Comparison of ENCODE assay signal across 1 cellular context in the genomic region with DNA sequence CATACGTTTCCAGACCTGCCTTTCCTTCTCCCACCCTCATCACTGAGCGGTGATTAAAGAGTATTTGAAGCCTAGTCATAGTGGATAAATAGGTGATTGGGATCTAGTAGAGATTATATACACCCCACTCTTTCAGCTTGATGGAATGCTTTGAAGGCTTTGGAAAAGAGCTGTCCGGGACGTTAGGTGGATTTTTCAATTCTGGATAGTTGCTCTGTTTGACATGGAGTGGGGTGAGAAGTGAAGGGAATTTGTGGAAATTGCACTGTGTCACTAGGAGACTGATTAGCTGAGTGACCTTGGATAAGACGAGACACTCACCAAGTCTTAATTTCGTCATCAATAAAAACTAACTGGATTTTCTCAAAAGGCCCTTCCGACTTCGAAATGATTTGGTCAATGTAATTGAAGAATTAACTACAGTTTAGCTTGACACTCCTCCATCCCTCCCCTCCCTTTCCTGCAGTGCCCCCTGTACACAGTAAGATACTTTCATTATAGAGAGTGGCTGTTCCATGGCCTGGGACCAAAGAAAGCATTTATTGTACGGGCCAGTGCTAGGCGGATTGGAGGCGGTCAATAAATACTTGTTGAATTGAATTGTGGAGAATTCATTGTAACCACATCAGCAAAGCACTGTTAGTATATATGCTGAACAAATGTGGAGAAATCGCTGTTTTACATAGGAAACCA.
TF ChIP-seq lines count a peak whose summit lies in the region.

No MANE protein-coding gene starts in this region.

TF ChIP-seq in WTC11, 78 proteins besides CTCF, POLR2A, EP300 and RAD21 (continued from another document):
- TF ChIP-seq, protein P1, sequence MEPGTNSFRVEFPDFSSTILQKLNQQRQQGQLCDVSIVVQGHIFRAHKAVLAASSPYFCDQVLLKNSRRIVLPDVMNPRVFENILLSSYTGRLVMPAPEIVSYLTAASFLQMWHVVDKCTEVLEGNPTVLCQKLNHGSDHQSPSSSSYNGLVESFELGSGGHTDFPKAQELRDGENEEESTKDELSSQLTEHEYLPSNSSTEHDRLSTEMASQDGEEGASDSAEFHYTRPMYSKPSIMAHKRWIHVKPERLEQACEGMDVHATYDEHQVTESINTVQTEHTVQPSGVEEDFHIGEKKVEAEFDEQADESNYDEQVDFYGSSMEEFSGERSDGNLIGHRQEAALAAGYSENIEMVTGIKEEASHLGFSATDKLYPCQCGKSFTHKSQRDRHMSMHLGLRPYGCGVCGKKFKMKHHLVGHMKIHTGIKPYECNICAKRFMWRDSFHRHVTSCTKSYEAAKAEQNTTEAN (CRISPR knock-in tag; IDR thresholded peaks at IDR 0.05) = no peak
- TF ChIP-seq, protein P2, sequence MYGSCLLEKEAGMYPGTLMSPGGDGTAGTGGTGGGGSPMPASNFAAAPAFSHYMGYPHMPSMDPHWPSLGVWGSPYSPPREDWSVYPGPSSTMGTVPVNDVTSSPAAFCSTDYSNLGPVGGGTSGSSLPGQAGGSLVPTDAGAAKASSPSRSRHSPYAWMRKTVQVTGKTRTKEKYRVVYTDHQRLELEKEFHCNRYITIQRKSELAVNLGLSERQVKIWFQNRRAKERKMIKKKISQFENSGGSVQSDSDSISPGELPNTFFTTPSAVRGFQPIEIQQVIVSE (CRISPR knock-in tag; IDR thresholded peaks at IDR 0.05; ENCODE audit: borderline replicate concordance) = no peak
